In the genomic region with DNA sequence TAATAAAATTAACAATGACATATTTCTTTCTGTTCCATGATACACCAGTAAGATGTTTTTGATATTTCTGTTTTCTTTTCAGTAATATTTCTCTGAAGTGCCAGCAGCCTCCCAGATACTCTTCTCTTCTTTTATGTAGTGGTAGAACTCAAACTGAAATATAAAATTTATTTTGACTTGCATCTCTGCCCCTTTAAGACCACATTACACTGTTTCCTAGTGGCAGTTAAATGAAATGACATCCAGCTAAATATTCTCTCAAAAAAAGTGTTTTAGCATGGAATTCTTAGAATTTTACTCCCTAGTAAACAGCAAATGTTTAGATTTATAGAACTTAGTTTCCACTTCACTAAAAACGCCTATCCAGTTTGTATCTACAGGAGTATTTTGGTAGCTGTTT, we compare ENCODE assay signal across 24 cellular contexts.
DNase-seq lines count a peak whose midpoint lies in the region; ATAC-seq and TF ChIP-seq lines count a peak whose summit lies in the region.
"Had no signal": no experiment of that assay in that cellular context is flagged by ENCODE, and none has a peak within 500 bp of the region (broad histone marks: within the 10 kb centered on the region; RNA-seq: fewer than 3 reads in every experiment).

No MANE protein-coding gene starts in this region.

- dilution Hi-C loops in IMR-90 (cut with HindIII; ENCODE audit: low sequenced_read_pairs, unreplicated experiment) = no loop called here

- H2BK15ac ChIP-seq in IMR-90 (ENCODE audit: low read depth, low read length) = no peak overlapping the region

- no peak overlapping the region for H3K4me3 Mint-ChIP-seq in neural crest cell
- H3K4me3 Mint-ChIP-seq: activated CD4-positive, alpha-beta T cell treated with anti-CD3 and anti-CD28 coated beads for 36 hours; activated naive CD8-positive, alpha-beta T cell treated with anti-CD3 and anti-CD28 coated beads, Interleukin-2, amount 50 U/mL, for 24 hours; stimulated activated naive CD8-positive, alpha-beta T cell treated with anti-CD3 and anti-CD28 coated beads, Interleukin-15, Interleukin-2, amounts not matched to agents 100 ng/mL and 50 ng/mL, for 24 hours had no signal

- H3K36me3 Mint-ChIP-seq in neural crest cell (ENCODE audit: low read depth) = no peaks in the 10 kb centered on the region

- no peak overlapping the region for H4K5ac ChIP-seq in IMR-90 (ENCODE audit: low read depth, low read length)

- intact Hi-C loops in IMR-90 (cut with micrococcal nuclease) (no loop called here), ascending aorta (cut with DNase I) (no loop called here)

- POLR2A ChIA-PET in IMR-90 (lab: Charles Lee; ENCODE audit: unreplicated experiment) = no interaction called here

- TF ChIP-seq POLR2A in IMR-90 (IDR thresholded peaks at IDR 0.05; ENCODE audit: low read depth, low read length) = no peak

- H3K27ac Mint-ChIP-seq in neural crest cell (ENCODE audit: unreplicated experiment) = no peak overlapping the region
- H3K27ac Mint-ChIP-seq: activated CD4-positive, alpha-beta T cell treated with anti-CD3 and anti-CD28 coated beads for 36 hours; activated naive CD8-positive, alpha-beta T cell treated with anti-CD3 and anti-CD28 coated beads, Interleukin-2, amount 50 U/mL, for 24 hours; stimulated activated naive CD8-positive, alpha-beta T cell treated with anti-CD3 and anti-CD28 coated beads, Interleukin-15, Interleukin-2, amounts not matched to agents 100 ng/mL and 50 ng/mL, for 24 hours had no signal

- no peak overlapping the region for H2AK5ac ChIP-seq in IMR-90 (ENCODE audit: low read depth, low read length)

- H2AFZ ChIP-seq in IMR-90 (replicated peaks; ENCODE audit: low read length, poor library complexity) = no peak overlapping the region

- no TSS peak for BruUV-seq in IMR-90 (replicated peaks; lab: Mats Ljungman, UMichigan)

- no peak overlapping the region for H3K18ac ChIP-seq in IMR-90 (ENCODE audit: low read depth, low read length)

- H3K23ac ChIP-seq in IMR-90 (ENCODE audit: low read depth, low read length) = no peak overlapping the region

- no peaks in the 10 kb centered on the region for H3K9me3 ChIP-seq in IMR-90 (ENCODE audit: control insufficient read depth, insufficient read depth, low read length)
- no peaks in the 10 kb centered on the region for H3K9me3 ChIP-seq in ascending aorta
- no peaks in the 10 kb centered on the region for H3K9me3 ChIP-seq in SJCRH30 (replicated peaks)
- H3K9me3 ChIP-seq: colonic mucosa, psoas muscle, tibial artery had no signal

- H3K14ac ChIP-seq in IMR-90 (replicated peaks; ENCODE audit: low read depth, low read length) = no peak overlapping the region

- TF ChIP-seq RAD21 in IMR-90 (IDR thresholded peaks at IDR 0.05; ENCODE audit: low read length) = no peak

- ATAC-seq in IMR-90 (ENCODE audit: low read depth) = no peak
- ATAC-seq in HG03045 (IDR thresholded peaks at IDR 0.05; ENCODE audit: unreplicated experiment) = no peak
- ATAC-seq: activated CD4-positive, alpha-beta T cell treated with anti-CD3 and anti-CD28 coated beads for 36 hours; activated naive CD8-positive, alpha-beta T cell treated with anti-CD3 and anti-CD28 coated beads, Interleukin-2, amount 50 U/mL, for 24 hours; heart left ventricle; left cardiac atrium; psoas muscle had no signal

- no peak overlapping the region for H2AK9ac ChIP-seq in IMR-90 (replicated peaks; ENCODE audit: low read depth, low read length, poor library complexity)

- no peak overlapping the region for H3K4me3 ChIP-seq in IMR-90 (ENCODE audit: insufficient read depth, low read depth, low read length)
- no peak overlapping the region for H3K4me3 ChIP-seq in astrocyte of the spinal cord (ENCODE audit: low read depth, low read length)
- no peak overlapping the region for H3K4me3 ChIP-seq in ascending aorta
- H3K4me3 ChIP-seq in SJCRH30 = no peak overlapping the region
- H3K4me3 ChIP-seq: colonic mucosa, heart left ventricle, psoas muscle, tibial artery had no signal

- no peak overlapping the region for H3K56ac ChIP-seq in IMR-90 (ENCODE audit: extremely low read depth, insufficient read depth, low read length)

- no peaks in the 10 kb centered on the region for H3K9me1 ChIP-seq in IMR-90 (ENCODE audit: insufficient read depth, low read length)

- H4K8ac ChIP-seq in IMR-90 (ENCODE audit: low read depth in 2 of 2, low read length in 2 of 2) = no peak overlapping the region

- no peaks in the 10 kb centered on the region for H3K4me1 ChIP-seq in IMR-90 (ENCODE audit: control insufficient read depth, insufficient read depth, low read length)
- no peaks in the 10 kb centered on the region for H3K4me1 ChIP-seq in ascending aorta
- no peaks in the 10 kb centered on the region for H3K4me1 ChIP-seq in SJCRH30
- H3K4me1 ChIP-seq: colonic mucosa, heart left ventricle, psoas muscle, tibial artery had no signal

- no peaks in the 10 kb centered on the region for H3K27me3 Mint-ChIP-seq in neural crest cell (ENCODE audit: low read depth)
- H3K27me3 Mint-ChIP-seq: activated CD4-positive, alpha-beta T cell treated with anti-CD3 and anti-CD28 coated beads for 36 hours; activated naive CD8-positive, alpha-beta T cell treated with anti-CD3 and anti-CD28 coated beads, Interleukin-2, amount 50 U/mL, for 24 hours; stimulated activated naive CD8-positive, alpha-beta T cell treated with anti-CD3 and anti-CD28 coated beads, Interleukin-15, Interleukin-2, amounts not matched to agents 100 ng/mL and 50 ng/mL, for 24 hours had no signal

- no peak overlapping the region for H3K4ac ChIP-seq in IMR-90 (ENCODE audit: low read depth, low read length)

- no peaks in the 10 kb centered on the region for H3K4me1 Mint-ChIP-seq in neural crest cell
- H3K4me1 Mint-ChIP-seq: activated CD4-positive, alpha-beta T cell treated with anti-CD3 and anti-CD28 coated beads for 36 hours; activated naive CD8-positive, alpha-beta T cell treated with anti-CD3 and anti-CD28 coated beads, Interleukin-2, amount 50 U/mL, for 24 hours had no signal

- DNase-seq in IMR-90 (peak; percentile 1), astrocyte of the spinal cord (ENCODE audit: low read depth, low spot score) (no peak), neural crest cell (ENCODE audit: low read depth, low spot score) (no peak), ascending aorta (ENCODE audit: low spot score in 2 of 2) (no peak), NCI-H1694 treated with DMSO at 0.1 percent for 48 hours (lab: John Stamatoyannopoulos, UW) (no peak), SJCRH30 (no peak)
- DNase-seq: activated CD4-positive, alpha-beta T cell treated with anti-CD3 and anti-CD28 coated beads for 36 hours; activated gamma-delta T cell; activated naive CD8-positive, alpha-beta T cell treated with anti-CD3 and anti-CD28 coated beads, Interleukin-2, amount 50 U/mL, for 24 hours; colonic mucosa; effector CD8-positive, alpha-beta T cell; heart left ventricle; left cardiac atrium; mesendoderm; MV-4-11; NCI-H146; NCI-H446 treated with DMSO at 0.1 percent for 48 hours; NCI-H82; psoas muscle; T-helper 2 cell; tibial artery had no signal

- no peaks in the 10 kb centered on the region for H3K79me1 ChIP-seq in IMR-90 (ENCODE audit: low read depth in 1 of 2, low read length in 2 of 2)

- H4K20me1 ChIP-seq in IMR-90 (ENCODE audit: insufficient read depth, low read length) = no peaks in the 10 kb centered on the region

- TF ChIP-seq CTCF in C4-2B (conservative IDR thresholded peaks at IDR 0.05) (peak; percentile 34), IMR-90 (conservative IDR thresholded peaks at IDR 0.05; ENCODE audit: low read depth, low read length) (no peak), astrocyte of the spinal cord (IDR thresholded peaks at IDR 0.05; ENCODE audit: low read depth, low read length) (peak; percentile 12), neural crest cell (conservative IDR thresholded peaks at IDR 0.05) (peak; percentile 45), ascending aorta (IDR thresholded peaks at IDR 0.05) (no peak)

- H3K27ac ChIP-seq in C4-2B (no peak overlapping the region), IMR-90 (ENCODE audit: insufficient read depth, low read length) (no peak overlapping the region), ascending aorta (no peak overlapping the region), SJCRH30 (no peak overlapping the region)
- H3K27ac ChIP-seq: colonic mucosa, heart left ventricle, psoas muscle, tibial artery had no signal

- H3K27me3 ChIP-seq in IMR-90 (ENCODE audit: control insufficient read depth, insufficient read depth, low read length) = no peaks in the 10 kb centered on the region
- H3K27me3 ChIP-seq in ascending aorta = no peaks in the 10 kb centered on the region
- H3K27me3 ChIP-seq in SJCRH30 = no peaks in the 10 kb centered on the region
- H3K27me3 ChIP-seq: colonic mucosa, heart left ventricle, tibial artery had no signal

- H4K91ac ChIP-seq in IMR-90 (ENCODE audit: insufficient read depth, low read depth, low read length) = no peak overlapping the region

- H3K9ac ChIP-seq in IMR-90 (ENCODE audit: low read depth, low read length) = no peak overlapping the region

- H2BK5ac ChIP-seq in IMR-90 (ENCODE audit: low read depth, low read length, poor library complexity, severe bottlenecking) = no peak overlapping the region

- H3K4me2 ChIP-seq in IMR-90 (ENCODE audit: low read depth, low read length) = no peak overlapping the region

- in situ Hi-C loops in IMR-90 (cut with MboI; ENCODE audit: low sequenced_read_pairs) = no loop called here
- in situ Hi-C loops in astrocyte of the spinal cord (cut with HindIII; ENCODE audit: low sequenced_read_pairs) = no loop called here

- peaks cover 3% of the 10 kb centered on the region for H3K9me3 Mint-ChIP-seq in neural crest cell

- H2BK120ac ChIP-seq in IMR-90 (ENCODE audit: low read depth, low read length) = no peak overlapping the region

- H3K36me3 ChIP-seq in IMR-90 (ENCODE audit: control insufficient read depth, insufficient read depth, low read length) = no peaks in the 10 kb centered on the region
- no peaks in the 10 kb centered on the region for H3K36me3 ChIP-seq in ascending aorta
- H3K36me3 ChIP-seq in SJCRH30 = no peaks in the 10 kb centered on the region
- H3K36me3 ChIP-seq: colonic mucosa, heart left ventricle, tibial artery had no signal

- no CpG with 5 or more reads among the region's 1 CpG for WGBS in IMR-90 (ENCODE audit: extremely low coverage in 2 of 2, insufficient read length in 1 of 2), 2 experiments

- CTCF ChIA-PET in IMR-90 (lab: Yijun Ruan, JAX) = no interaction called here

- no peak overlapping the region for H2BK20ac ChIP-seq in IMR-90 (ENCODE audit: low read depth, low read length)

TF ChIP-seq in IMR-90, 13 proteins besides CTCF, POLR2A, EP300 and RAD21 (continues in another document):
- TF ChIP-seq MXI1 (IDR thresholded peaks at IDR 0.05; ENCODE audit: borderline replicate concordance, low read depth, low read length) (no peak), CEBPB (IDR thresholded peaks at IDR 0.05; ENCODE audit: low read depth, low read length) (no peak), FOS (IDR thresholded peaks at IDR 0.05; ENCODE audit: low read depth, low read length) (no peak)

Comparison
In these comparisons a context has a peak if more than half of its experiments do, and no peak if none do; other contexts are left out.
1. CTCF ChIP-seq: peak in C4-2B (single experiment), astrocyte of the spinal cord (single experiment) and neural crest cell (single experiment); none in IMR-90 (single experiment) and ascending aorta (0 of 3).